Comparison of ENCODE assay signal across 15 cellular contexts in the genomic region with DNA sequence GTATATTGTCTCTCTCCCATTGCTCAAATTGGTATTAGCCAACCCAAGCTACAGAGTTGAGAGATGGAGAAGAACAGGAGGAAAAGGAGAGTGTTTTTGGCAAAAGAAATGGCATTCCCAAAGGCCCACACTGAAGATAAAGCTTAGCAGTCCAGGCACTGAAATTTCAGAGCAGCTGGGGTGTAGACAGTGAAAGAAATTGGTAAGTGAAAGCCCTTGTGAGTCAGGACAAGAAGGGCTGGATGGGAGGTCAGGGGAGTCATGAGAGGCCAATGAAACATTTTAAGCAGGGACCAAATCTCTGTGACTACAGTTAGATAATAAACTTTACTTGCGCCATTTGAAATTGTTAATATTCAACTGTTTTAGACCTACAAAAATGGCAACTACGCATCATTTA.
DNase-seq lines count a peak whose midpoint lies in the region; ATAC-seq and TF ChIP-seq lines count a peak whose summit lies in the region.
"Had no signal": no experiment of that assay in that cellular context is flagged by ENCODE, and none has a peak within 500 bp of the region (broad histone marks: within the 10 kb centered on the region; RNA-seq: fewer than 3 reads in every experiment).

No MANE protein-coding gene starts in this region.

- H3K4me1 Mint-ChIP-seq in neural progenitor cell = peaks cover 27% of the 10 kb centered on the region
- H3K4me1 Mint-ChIP-seq: CD4-positive, CD25-positive, alpha-beta regulatory T cell had no signal

- no peaks in the 10 kb centered on the region for H3K79me2 ChIP-seq in neural progenitor cell (ENCODE audit: low read depth)

- no peaks in the 10 kb centered on the region for H3K36me3 Mint-ChIP-seq in neural progenitor cell
- H3K36me3 Mint-ChIP-seq: CD4-positive, CD25-positive, alpha-beta regulatory T cell had no signal

- TF ChIP-seq CTCF in neural progenitor cell (IDR thresholded peaks at IDR 0.05) = no peak

- no peaks in the 10 kb centered on the region for H3K4me1 ChIP-seq in neural progenitor cell

- intact Hi-C loops in Right ventricle myocardium inferior (cut with DNase I) (no loop called here), Right ventricle myocardium superior (cut with DNase I) (no loop called here)

- H3K27ac ChIP-seq in neural progenitor cell = no peak overlapping the region
- H3K27ac ChIP-seq: BLaER1 treated with 17β-estradiol and CSF1 and Interleukin-3, amounts not matched to agents 10 nM and 100 nM; HL-60 had no signal

- ATAC-seq in Right ventricle myocardium inferior = peak; percentile 56
- ATAC-seq in Right ventricle myocardium superior (ENCODE audit: poor library complexity) = no peak

- H2AFZ ChIP-seq in neural progenitor cell (replicated peaks) = no peak overlapping the region

- no peaks in the 10 kb centered on the region for H3K36me3 ChIP-seq in neural progenitor cell
- H3K36me3 ChIP-seq: BLaER1 treated with 17β-estradiol and CSF1 and Interleukin-3, amounts not matched to agents 10 nM and 100 nM had no signal

- DNase-seq in Right ventricle myocardium inferior (ENCODE audit: missing footprints) (no peak), Right ventricle myocardium superior (no peak), glomerular visceral epithelial cell (ENCODE audit: extremely low spot score) (peak; percentile 16), neural progenitor cell (ENCODE audit: low spot score) (no peak), SK-N-DZ (ENCODE audit: low spot score) (no peak), SHP77 (lab: John Stamatoyannopoulos, UW) (no peak)
- no peak for DNase-seq in activated naive CD4-positive, alpha-beta T cell treated with Interleukin-2 at 50 U/mL for 16 hours
- DNase-seq: 8988T; CD4-positive, CD25-positive, alpha-beta regulatory T cell; DMS53; GF-D8; HCEC 1CT; HFFc6 had no signal

- H3K9me3 ChIP-seq in neural progenitor cell (ENCODE audit: low read depth) = no peaks in the 10 kb centered on the region
- H3K9me3 ChIP-seq: BLaER1 treated with 17β-estradiol and CSF1 and Interleukin-3, amounts not matched to agents 10 nM and 100 nM had no signal

- H3K9me3 Mint-ChIP-seq in neural progenitor cell = peaks cover 2% of the 10 kb centered on the region
- H3K9me3 Mint-ChIP-seq: HFFc6 had no signal

- H3F3A ChIP-seq in neural progenitor cell (ENCODE audit: low read depth) = no peaks in the 10 kb centered on the region

- H3K9ac ChIP-seq in neural progenitor cell = no peak overlapping the region
- H3K9ac ChIP-seq: BLaER1 treated with 17β-estradiol and CSF1 and Interleukin-3, amounts not matched to agents 10 nM and 100 nM had no signal

- no peak overlapping the region for H3K4me3 ChIP-seq in neural progenitor cell
- H3K4me3 ChIP-seq: BLaER1 treated with 17β-estradiol and CSF1 and Interleukin-3, amounts not matched to agents 10 nM and 100 nM had no signal

- H3K27me3 Mint-ChIP-seq in neural progenitor cell (ENCODE audit: insufficient read depth, low read depth) = no peaks in the 10 kb centered on the region
- H3K27me3 Mint-ChIP-seq: CD4-positive, CD25-positive, alpha-beta regulatory T cell had no signal

- H4K20me1 ChIP-seq in neural progenitor cell (ENCODE audit: low read depth) = no peaks in the 10 kb centered on the region
- H4K20me1 ChIP-seq: BLaER1 treated with 17β-estradiol and CSF1 and Interleukin-3, amounts not matched to agents 10 nM and 100 nM had no signal

- H3K4me2 ChIP-seq in neural progenitor cell = no peak overlapping the region

- no peaks in the 10 kb centered on the region for H3K27me3 ChIP-seq in neural progenitor cell
- H3K27me3 ChIP-seq: BLaER1 treated with 17β-estradiol and CSF1 and Interleukin-3, amounts not matched to agents 10 nM and 100 nM had no signal

- peak overlapping the region; percentile 45 for H3K4me3 Mint-ChIP-seq in neural progenitor cell
- H3K4me3 Mint-ChIP-seq: CD4-positive, CD25-positive, alpha-beta regulatory T cell; HFFc6 had no signal

- H3K27ac Mint-ChIP-seq in neural progenitor cell = peak overlapping the region; percentile 66
- H3K27ac Mint-ChIP-seq: CD4-positive, CD25-positive, alpha-beta regulatory T cell; HFFc6 had no signal
